ENCODE assay signal across 1 cellular context in genomic region chr16:28162326-28162877, GRCh38.
TF ChIP-seq lines count a peak whose summit lies in the region.

No MANE protein-coding gene starts in this region.

TF ChIP-seq in IMR-90, 13 proteins besides CTCF, POLR2A, EP300 and RAD21:
- TF ChIP-seq RFX5 (IDR thresholded peaks at IDR 0.05; ENCODE audit: low read depth, low read length) (no peak), USF2 (IDR thresholded peaks at IDR 0.05; ENCODE audit: low read depth, low read length) (no peak), RCOR1 (IDR thresholded peaks at IDR 0.05; ENCODE audit: insufficient replicate concordance, low read length) (no peak), FOS (IDR thresholded peaks at IDR 0.05; ENCODE audit: low read depth, low read length) (no peak), BHLHE40 (IDR thresholded peaks at IDR 0.05; ENCODE audit: low read depth, low read length) (no peak), MAZ (IDR thresholded peaks at IDR 0.05; ENCODE audit: borderline replicate concordance, low read depth, low read length) (no peak)
